20 cellular contexts compared by ENCODE assay signal in the genomic region with DNA sequence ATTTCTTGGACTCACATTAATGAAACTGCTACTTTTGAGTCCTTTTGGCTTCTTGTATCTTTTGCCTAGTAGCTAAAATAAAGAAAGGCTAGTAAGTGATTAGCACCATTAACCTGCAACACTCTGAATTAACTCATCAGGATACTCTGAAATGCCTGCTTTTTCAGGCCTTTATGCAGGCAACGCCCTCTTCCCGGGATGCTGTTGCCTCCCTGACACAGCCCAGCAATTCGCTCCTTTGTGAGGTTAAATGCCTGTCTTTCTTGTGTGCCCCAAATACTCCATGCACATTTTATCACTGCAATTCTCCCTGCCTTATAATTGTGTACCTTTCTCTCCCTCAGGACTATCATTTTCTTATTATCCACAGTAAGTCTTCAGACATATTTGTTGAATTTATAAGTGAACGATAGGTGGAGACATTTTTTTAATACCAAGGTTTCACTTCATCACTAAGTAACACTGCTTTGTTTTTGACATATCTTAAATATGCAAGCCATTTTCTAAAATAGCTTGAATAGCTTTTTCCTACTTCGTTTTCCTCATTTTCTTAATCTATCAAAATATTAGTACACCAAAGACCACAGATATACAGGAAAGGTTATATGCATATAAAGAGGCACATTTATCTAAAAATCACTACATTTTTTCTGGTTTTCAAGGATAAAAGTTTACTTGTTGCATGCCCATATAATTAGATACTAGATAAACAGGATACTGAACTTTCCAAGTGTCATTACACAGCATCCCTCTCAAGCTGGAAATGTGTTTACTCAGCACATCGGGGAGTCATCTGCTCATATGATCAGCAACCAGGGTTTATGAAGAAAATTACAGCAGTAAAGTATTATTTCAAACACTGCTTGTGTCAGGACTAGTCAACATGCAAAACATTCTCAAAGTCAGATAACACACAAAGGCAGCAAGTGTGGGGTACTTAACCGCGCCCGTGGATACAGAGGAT. TPM values are rescaled to one million over a fixed set of nuclear protein-coding genes. Genes with fewer than 3 reads are reported as not detected.
DNase-seq lines count a peak whose midpoint lies in the region; ATAC-seq and TF ChIP-seq lines count a peak whose summit lies in the region.
"Had no signal": no experiment of that assay in that cellular context is flagged by ENCODE, and none has a peak within 500 bp of the region (broad histone marks: within the 10 kb centered on the region; RNA-seq: fewer than 3 reads in every experiment).

No MANE protein-coding gene starts in this region.

- DNase-seq in AG04450 (ENCODE audit: low read depth, low spot score) (no peak), H7 (peak; percentile 2), RKO (ENCODE audit: low spot score) (peak; percentile 3), fibroblast of pulmonary artery (ENCODE audit: low read depth) (peak; percentile 38)
- no peak for DNase-seq in activated effector memory CD4-positive, alpha-beta T cell treated with anti-CD3 and anti-CD28 coated beads, Interleukin-2, amount 50 U/mL, for 16 hours
- DNase-seq: activated naive CD8-positive, alpha-beta T cell treated with anti-CD3 and anti-CD28 coated beads, Interleukin-2, amount 50 U/mL, for 24 hours; activated T-cell treated with anti-CD3 and anti-CD28 coated beads, Interleukin-2, amount 50 U/mL, for 48 hours; cerebellar nuclear complex; head of caudate nucleus; NCI-H1694 treated with DMSO at 0.1 percent for 48 hours; NCI-H526; ovary; Right ventricle myocardium superior; small intestine; uterus had no signal

- TF ChIP-seq CTCF in AG04450 (IDR thresholded peaks at IDR 0.05; ENCODE audit: low read depth, low read length) (no peak), fibroblast of pulmonary artery (IDR thresholded peaks at IDR 0.05; ENCODE audit: low read length, missing control alignments) (no peak)

- H3K27me3 ChIP-seq in AG04450 (ENCODE audit: control insufficient read depth, insufficient read depth, low read length) (no peaks in the 10 kb centered on the region), H7 (ENCODE audit: control insufficient read depth, insufficient read depth, low read length) (no peaks in the 10 kb centered on the region)
- H3K27me3 ChIP-seq: ovary, uterus had no signal

- POLR2A ChIA-PET in AG04450 (lab: Yijun Ruan, JAX): interaction anchor here (0.7 to 1.1 kb wide), 3 partner anchors 14 to 382 kb away, joined by 3 to 5 read pairs (median 4); no protein-coding TSS in a partner anchor

- H3K9me3 ChIP-seq in AG04450 (ENCODE audit: control insufficient read depth, insufficient read depth, low read length): no peaks in the 10 kb centered on the region
- H3K9me3 ChIP-seq: HAP-1, ovary, uterus had no signal

- CTCF ChIA-PET in AG04450 (lab: Charles Lee): interaction anchor here (0.8 to 1.4 kb wide), 4 partner anchors 9 to 1875 kb away, joined by 3 to 11 read pairs (median 4); no protein-coding TSS in a partner anchor

- ATAC-seq in HG03135 (IDR thresholded peaks at IDR 0.05; ENCODE audit: unreplicated experiment) (no peak), GM21786 (IDR thresholded peaks at IDR 0.05; ENCODE audit: unreplicated experiment) (no peak)
- no peak for ATAC-seq in activated CD4-positive, CD25-positive, alpha-beta regulatory T cell treated with anti-CD3 and anti-CD28 coated beads, Interleukin-2, amount 50 U/mL, for 24 hours
- ATAC-seq: activated naive CD8-positive, alpha-beta T cell treated with anti-CD3 and anti-CD28 coated beads, Interleukin-2, amount 50 U/mL, for 24 hours had no signal

- peak overlapping the region; percentile 57 for H3K27ac ChIP-seq in AG04450 (ENCODE audit: low read depth, low read length)
- H3K27ac ChIP-seq: ovary, uterus had no signal

- no peaks in the 10 kb centered on the region for H3K36me3 ChIP-seq in H7 (replicated peaks; ENCODE audit: control insufficient read depth, insufficient read depth, low read length)
- H3K36me3 ChIP-seq: HAP-1, ovary, uterus had no signal

- H3K4me3 ChIP-seq in AG04450 (ENCODE audit: low read depth, low read length) (no peak overlapping the region), H7 (ENCODE audit: insufficient read depth, low read depth, low read length) (no peak overlapping the region), fibroblast of pulmonary artery (replicated peaks; ENCODE audit: low read depth, low read length) (no peak overlapping the region)
- H3K4me3 ChIP-seq: HAP-1, ovary, uterus had no signal

RNA-seq across cellular contexts. Expression of gene DDI1, which starts 48.5 kb away (rescaled TPM):
- polyA plus RNA-seq in AG04450 (2011; rRNA removed): not detected in 2 replicates
- not detected in 2 replicates for polyA minus RNA-seq in AG04450 (2011; rRNA and poly(A)+ RNA removed)
- total RNA-seq in H7 (2014; rRNA removed; shearing (Covaris generic)): not detected in 2 replicates
- total RNA-seq: mononuclear cell, ovary, Right ventricle myocardium superior, uterus had no signal
- polyA plus RNA-seq: ovary, small intestine had no signal

Comparison
In these comparisons a context has a peak if more than half of its experiments do, and no peak if none do; other contexts are left out.
1. DNase-seq: peak in H7 (single experiment), RKO (single experiment) and fibroblast of pulmonary artery (single experiment); none in AG04450 (single experiment) and activated effector memory CD4-positive, alpha-beta T cell treated with anti-CD3 and anti-CD28 coated beads, Interleukin-2, amount 50 U/mL, for 16 hours (single experiment).